Comparison of ENCODE assay signal across 8 cellular contexts in the genomic region with DNA sequence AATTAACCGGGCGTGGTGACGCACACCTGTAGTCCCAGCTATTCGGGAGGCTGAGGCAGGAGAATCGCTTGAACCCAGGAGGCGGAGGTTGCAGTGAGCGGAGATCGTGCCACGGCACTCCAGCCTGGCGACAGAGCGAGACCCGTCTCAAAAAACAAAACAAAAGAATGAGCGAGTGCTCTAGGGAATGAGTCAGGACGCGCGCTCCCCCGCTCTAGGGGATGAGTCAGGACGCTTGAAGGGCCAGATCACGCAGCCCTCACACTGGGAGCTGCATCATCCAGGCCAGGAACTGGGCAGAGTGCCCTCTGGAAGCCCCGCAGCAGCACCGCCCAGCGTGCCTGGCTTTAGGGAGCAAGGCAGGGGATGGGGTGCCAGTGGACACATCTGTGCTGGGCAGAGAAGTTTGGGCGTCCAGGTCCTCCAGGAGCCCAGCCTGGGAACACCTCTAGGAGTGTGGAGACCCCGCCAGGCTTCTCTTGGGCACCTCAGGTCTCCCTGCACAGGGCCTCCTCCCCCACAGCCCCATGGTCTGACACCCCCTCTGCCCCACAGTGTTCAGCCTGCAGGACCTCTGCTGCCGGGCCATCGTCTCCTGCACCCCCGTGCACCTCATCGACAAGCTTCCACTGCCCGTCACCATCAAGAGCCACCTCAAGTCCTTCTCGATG. TPM values are rescaled to one million over a fixed set of nuclear protein-coding genes. Genes with fewer than 3 reads are reported as not detected.
DNase-seq lines count a peak whose midpoint lies in the region; ATAC-seq and TF ChIP-seq lines count a peak whose summit lies in the region.
"Had no signal": no experiment of that assay in that cellular context is flagged by ENCODE, and none has a peak within 500 bp of the region (broad histone marks: within the 10 kb centered on the region; RNA-seq: fewer than 3 reads in every experiment).

No MANE protein-coding gene starts in this region.

- no peaks in the 10 kb centered on the region for H3K36me3 Mint-ChIP-seq in glutamatergic neuron (ENCODE audit: unreplicated experiment)

- H3K4me3 ChIP-seq in AG04450 (ENCODE audit: low read depth, low read length) = no peak overlapping the region
- no peak overlapping the region for H3K4me3 ChIP-seq in NT2/D1 (ENCODE audit: insufficient read length, low read depth)
- H3K4me3 ChIP-seq in transverse colon = no peak overlapping the region
- H3K4me3 ChIP-seq: prostate gland had no signal

- H3K27ac ChIP-seq in AG04450 (ENCODE audit: low read depth, low read length) (peak overlapping the region; percentile 86), transverse colon (peak overlapping the region in 1 of 4 donors; percentile 39)
- H3K27ac ChIP-seq: prostate gland had no signal

- H3K36me3 ChIP-seq in NT2/D1 (ENCODE audit: insufficient read depth, insufficient read length, low read length) = peaks cover 27% of the 10 kb centered on the region
- no peaks in the 10 kb centered on the region for H3K36me3 ChIP-seq in transverse colon

- H3K27me3 Mint-ChIP-seq in glutamatergic neuron (ENCODE audit: unreplicated experiment) = peaks cover 20% of the 10 kb centered on the region
- H3K27me3 Mint-ChIP-seq: central memory CD8-positive, alpha-beta T cell had no signal

- H3K9ac ChIP-seq in NT2/D1 (ENCODE audit: insufficient read length, low read depth) = peak overlapping the region; percentile 46

- intact Hi-C loops in transverse colon (cut with DNase I; ENCODE audit: low total_unique reads) = no loop called here

- 90 to 94% methylated on average over 13 to 29 of the region's 30 CpGs for WGBS in transverse colon (ENCODE audit: low coverage in 1 of 2), 2 donors

- H3K27ac Mint-ChIP-seq in glutamatergic neuron (ENCODE audit: unreplicated experiment) = peak overlapping the region; percentile 17

- POLR2A ChIA-PET in AG04450 (lab: Yijun Ruan, JAX) = interaction anchor here (0.6 to 2.3 kb wide), 2 partner anchors 9 to 37 kb away, joined by 3 to 10 read pairs; a partner anchor contains a TSS

- H3K9me3 Mint-ChIP-seq in glutamatergic neuron (ENCODE audit: unreplicated experiment) = peaks cover 16% of the 10 kb centered on the region
- H3K9me3 Mint-ChIP-seq: central memory CD8-positive, alpha-beta T cell had no signal

- H3K27me3 ChIP-seq in AG04450 (ENCODE audit: control insufficient read depth, insufficient read depth, low read length) (no peaks in the 10 kb centered on the region), NT2/D1 (ENCODE audit: insufficient read depth, insufficient read length) (no peaks in the 10 kb centered on the region), transverse colon (no peaks in the 10 kb centered on the region)

- in situ Hi-C loops in transverse colon (cut with MboI; ENCODE audit: low pct_ligation_motif_present in 1 of 4, low pct_unique_long_range_greater_than_20kb in 1 of 4, low sequenced_read_pairs in 3 of 4) = no loop called here

- no peak for TF ChIP-seq POLR2A in transverse colon (IDR thresholded peaks at IDR 0.05)

- no peak for ATAC-seq in HG03520 (IDR thresholded peaks at IDR 0.05; ENCODE audit: unreplicated experiment)

- H3K4me1 Mint-ChIP-seq in glutamatergic neuron (ENCODE audit: low read depth, unreplicated experiment) = peaks cover 26% of the 10 kb centered on the region
- H3K4me1 Mint-ChIP-seq: central memory CD8-positive, alpha-beta T cell had no signal

- TF ChIP-seq EP300 in transverse colon (IDR thresholded peaks at IDR 0.05; ENCODE audit: low read depth) = no peak

- H3K9me3 ChIP-seq in AG04450 (ENCODE audit: control insufficient read depth, insufficient read depth, low read length) = peaks cover 20% of the 10 kb centered on the region; the same call in 1 of the 2 replicates
- no peaks in the 10 kb centered on the region for H3K9me3 ChIP-seq in NT2/D1 (ENCODE audit: insufficient read depth, low read length)
- H3K9me3 ChIP-seq in transverse colon = no peaks in the 10 kb centered on the region
- H3K9me3 ChIP-seq: prostate gland had no signal

- no peak overlapping the region for H3K4me3 Mint-ChIP-seq in glutamatergic neuron (ENCODE audit: unreplicated experiment)
- H3K4me3 Mint-ChIP-seq: central memory CD8-positive, alpha-beta T cell had no signal

- DNase-seq in AG04450 (ENCODE audit: low read depth, low spot score) (peak; percentile 91), NT2/D1 (ENCODE audit: low read depth, low spot score) (no peak), glutamatergic neuron (no peak), transverse colon (no peak), DMS79 (lab: John Stamatoyannopoulos, UW) (no peak)

- H3K4me1 ChIP-seq in NT2/D1 (ENCODE audit: insufficient read depth, insufficient read length) = peaks cover 66% of the 10 kb centered on the region
- H3K4me1 ChIP-seq in transverse colon = peaks cover 0 to 16% (median 13%) of the 10 kb centered on the region in 4 donors

- TF ChIP-seq CTCF in AG04450 (IDR thresholded peaks at IDR 0.05; ENCODE audit: low read depth, low read length) = no peak
- no peak for TF ChIP-seq CTCF in glutamatergic neuron (IDR thresholded peaks at IDR 0.05; ENCODE audit: partially characterized antibody, unreplicated experiment)
- TF ChIP-seq CTCF in transverse colon (IDR thresholded peaks at IDR 0.05) = no peak

- CTCF ChIA-PET in AG04450 (lab: Charles Lee) = no interaction called here

RNA-seq across cellular contexts. Expression of a gene that starts 3.9 kb away (rescaled TPM):
- polyA plus RNA-seq in AG04450 (2011; rRNA removed) = not detected in 2 replicates
- not detected in 2 replicates for polyA minus RNA-seq in AG04450 (2011; rRNA and poly(A)+ RNA removed)
- total RNA-seq in glutamatergic neuron (ENCODE audit: unreplicated experiment) = 61.9 TPM
- 10 to 100 TPM in 1 of 4 donors, 1 to 10 TPM in 3; 2.3 to 13.1 (median 4.2) TPM for total RNA-seq in transverse colon

RNA-seq across cellular contexts. Expression of a gene that starts 9.2 kb away (rescaled TPM):
- 58.3 and 69.5 TPM in 2 replicates for polyA plus RNA-seq in AG04450 (2011; rRNA removed)
- polyA minus RNA-seq in AG04450 (2011; rRNA and poly(A)+ RNA removed) = 35.2 and 39.7 TPM in 2 replicates
- 63.6 TPM for total RNA-seq in glutamatergic neuron (ENCODE audit: unreplicated experiment)
- total RNA-seq in transverse colon = 10 to 100 TPM; 32.6 to 91.8 (median 86.7) TPM

RNA-seq across cellular contexts. Expression of a gene that starts 14.7 kb away (rescaled TPM):
- polyA plus RNA-seq in AG04450 (2011; rRNA removed) = 6.7 and 10.8 TPM in 2 replicates
- polyA minus RNA-seq in AG04450 (2011; rRNA and poly(A)+ RNA removed) = 1.6 and 1.9 TPM in 2 replicates
- total RNA-seq in glutamatergic neuron (ENCODE audit: unreplicated experiment) (16.6 TPM), transverse colon (100 to 1,000 TPM; 158 to 267 (median 211) TPM)

RNA-seq across cellular contexts. Expression of a gene that starts 22.2 kb away (rescaled TPM):
- polyA plus RNA-seq in AG04450 (2011; rRNA removed) = 2.1 and 2.5 TPM in 2 replicates
- polyA minus RNA-seq in AG04450 (2011; rRNA and poly(A)+ RNA removed) = 2.8 and 3.5 TPM in 2 replicates
- total RNA-seq in glutamatergic neuron (ENCODE audit: unreplicated experiment) (24.6 TPM), transverse colon (100 to 1,000 TPM in 2 of 4 donors, 10 to 100 TPM in 2; 23.0 to 166 (median 90.2) TPM)

RNA-seq across cellular contexts. Expression of a gene that starts 37.1 kb away (rescaled TPM):
- polyA plus RNA-seq in AG04450 (2011; rRNA removed) = 4.2 and 6.1 TPM in 2 replicates
- 3.5 and 3.6 TPM in 2 replicates for polyA minus RNA-seq in AG04450 (2011; rRNA and poly(A)+ RNA removed)
- total RNA-seq in glutamatergic neuron (ENCODE audit: unreplicated experiment) (48.3 TPM), transverse colon (100 to 1,000 TPM in 2 of 4 donors, 10 to 100 TPM in 2; 54.8 to 111 (median 83.5) TPM)
